8 cellular contexts compared by ENCODE assay signal in the genomic region with DNA sequence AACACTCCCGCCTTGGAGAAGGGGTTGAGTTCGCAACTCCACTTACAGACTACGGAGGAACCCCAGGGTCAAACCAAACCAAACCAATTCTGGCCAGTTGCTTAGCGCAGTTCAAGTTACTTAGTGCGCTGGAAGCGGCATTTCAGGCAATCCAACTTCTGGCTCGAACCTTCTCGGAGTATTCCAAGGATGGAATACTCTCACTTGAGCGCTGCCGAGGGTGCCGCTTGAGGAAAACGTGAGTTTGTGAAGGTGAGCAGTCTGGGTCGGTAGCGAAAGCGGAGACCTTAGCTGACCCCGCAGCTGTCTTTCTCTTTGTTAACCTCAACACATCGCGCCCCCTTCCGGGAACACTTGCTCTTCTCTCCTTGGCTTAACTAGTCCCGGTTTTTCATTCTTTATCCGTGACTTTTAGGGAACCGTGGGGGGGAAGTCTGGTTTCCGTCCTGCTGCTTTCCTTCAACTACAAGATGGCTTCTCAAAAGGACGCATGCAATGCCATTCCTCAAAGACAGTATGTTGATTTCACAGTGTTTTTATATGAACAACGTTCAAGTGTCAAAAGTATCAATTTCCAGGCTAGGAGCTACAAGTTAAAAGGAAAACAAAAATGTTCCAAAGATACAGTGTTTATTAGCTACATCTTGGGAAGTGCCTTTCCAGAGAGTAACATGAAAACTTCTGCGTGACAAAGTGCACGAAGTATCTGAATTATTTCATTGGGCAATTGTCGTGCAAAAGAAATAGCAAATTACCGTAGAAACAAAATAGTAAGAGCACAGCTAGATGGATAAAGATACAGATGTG. TPM values are rescaled to one million over a fixed set of nuclear protein-coding genes. Genes with fewer than 3 reads are reported as not detected.
DNase-seq lines count a peak whose midpoint lies in the region; ATAC-seq and TF ChIP-seq lines count a peak whose summit lies in the region.

No MANE protein-coding gene starts in this region.

- peak overlapping the region; percentile 94 for H3K27ac ChIP-seq in urinary bladder (ENCODE audit: low read depth)

- no peaks in the 10 kb centered on the region for H3K4me1 ChIP-seq in urinary bladder (ENCODE audit: insufficient read depth)

- peaks cover 38% of the 10 kb centered on the region for H3K4me1 Mint-ChIP-seq in progenitor cell of endocrine pancreas (ENCODE audit: low read depth)

- H3K27me3 Mint-ChIP-seq in progenitor cell of endocrine pancreas, result no peaks in the 10 kb centered on the region

- H3K9me3 Mint-ChIP-seq in progenitor cell of endocrine pancreas (ENCODE audit: low read depth), result no peaks in the 10 kb centered on the region

- WGBS in urinary bladder, result 1% methylated on average over 29 of the region's 29 CpGs

- H3K4me3 Mint-ChIP-seq in progenitor cell of endocrine pancreas (ENCODE audit: low read depth), result peak overlapping the region; percentile 96

- H3K27ac Mint-ChIP-seq in progenitor cell of endocrine pancreas, result peak overlapping the region; percentile 99

- peak; percentile 88 for DNase-seq in GM12865 (ENCODE audit: low read depth)
- DNase-seq in NCI-H1092 (lab: John Stamatoyannopoulos, UW), result peak; percentile 76
- peak; percentile 90 to 96 for DNase-seq in SW 1271 (lab: John Stamatoyannopoulos, UW)
- DNase-seq in amniotic epithelial cell (ENCODE audit: low read depth), result peak; percentile 91
- peak; percentile 88 for DNase-seq in left ventricle myocardium superior
- peak; percentile 65 for DNase-seq in progenitor cell of endocrine pancreas (ENCODE audit: low spot score, unreplicated experiment)

- intact Hi-C loops in left ventricle myocardium superior (cut with micrococcal nuclease), result no loop called here

- H3K4me3 ChIP-seq in GM12865 (ENCODE audit: low read depth, low read length), result peak overlapping the region; percentile 73
- H3K4me3 ChIP-seq in urinary bladder (ENCODE audit: low read depth, low read length), result peak overlapping the region; percentile 58

- peak; percentile 41 for ATAC-seq in HG02623 (IDR thresholded peaks at IDR 0.05; ENCODE audit: unreplicated experiment)
- peak; percentile 87 for ATAC-seq in left ventricle myocardium superior

- peak; percentile 38 for TF ChIP-seq CTCF in GM12865 (IDR thresholded peaks at IDR 0.05; ENCODE audit: insufficient read depth, low read depth, low read length, missing control alignments)
- peak; percentile 61 for TF ChIP-seq CTCF in progenitor cell of endocrine pancreas (IDR thresholded peaks at IDR 0.05; ENCODE audit: unreplicated experiment)

- peaks cover 2% of the 10 kb centered on the region for H3K36me3 ChIP-seq in urinary bladder (ENCODE audit: insufficient read depth)

- H3K36me3 Mint-ChIP-seq in progenitor cell of endocrine pancreas (ENCODE audit: insufficient read depth), result peaks cover 6% of the 10 kb centered on the region

RNA-seq across cellular contexts. Expression of a gene that starts 0.7 kb away (rescaled TPM):
- total RNA-seq in left ventricle myocardium superior (54.6 TPM), progenitor cell of endocrine pancreas (207 and 213 TPM in 2 replicates), urinary bladder (268 TPM)
- 63.5 TPM for polyA plus RNA-seq in urinary bladder

RNA-seq across cellular contexts. Expression of a gene that starts 31.9 kb away (rescaled TPM):
- total RNA-seq in left ventricle myocardium superior (33.8 TPM), progenitor cell of endocrine pancreas (4.2 and 4.8 TPM in 2 replicates), urinary bladder (4.8 TPM)
- polyA plus RNA-seq in urinary bladder, result 10.8 TPM

Comparison
In these comparisons a context has a peak if more than half of its experiments do, and no peak if none do; other contexts are left out.
1. Peak in every context shown above with its lines: DNase-seq, ATAC-seq, H3K4me3 ChIP-seq and H3K27ac ChIP-seq.